8 cellular contexts compared by ENCODE assay signal in genomic region chr2:38274286-38275276, GRCh38.
A peak's percentile ranks its signal among the peaks of the same experiment; 100 is the strongest.
DNase-seq lines count a peak whose midpoint lies in the region; ATAC-seq and TF ChIP-seq lines count a peak whose summit lies in the region.

No MANE protein-coding gene starts in this region.

- in situ Hi-C loops in Caki2 (cut with HindIII; ENCODE audit: low pct_unique_long_range_greater_than_20kb, low sequenced_read_pairs) = loop anchor here (25.0 kb wide), 1 partner anchor 463 kb away; no protein-coding TSS in a partner anchor

- no peaks in the 10 kb centered on the region for H3K36me3 Mint-ChIP-seq in activated CD4-positive, alpha-beta T cell treated with anti-CD3 and anti-CD28 coated beads, Interleukin-2, amount 10 ng/mL, durations not matched to agents 24 days and 14 days (ENCODE audit: low read depth)

- H3K9me3 ChIP-seq in prostate gland = no peaks in the 10 kb centered on the region

- no peak overlapping the region for H3K27ac Mint-ChIP-seq in activated CD4-positive, alpha-beta T cell treated with anti-CD3 and anti-CD28 coated beads, Interleukin-2, amount 10 ng/mL, durations not matched to agents 24 days and 14 days

- no peak overlapping the region for H3K27ac ChIP-seq in prostate gland

- no peaks in the 10 kb centered on the region for H3K27me3 ChIP-seq in prostate gland (replicated peaks; ENCODE audit: insufficient read depth)

- no peak for TF ChIP-seq POLR2A in prostate gland (IDR thresholded peaks at IDR 0.05)

- WGBS in prostate gland = 48% methylated on average over 7 of the region's 7 CpGs

- H3K4me3 Mint-ChIP-seq in activated CD4-positive, alpha-beta T cell treated with anti-CD3 and anti-CD28 coated beads, Interleukin-2, amount 10 ng/mL, durations not matched to agents 24 days and 14 days = no peak overlapping the region

- ATAC-seq in GM18873 (IDR thresholded peaks at IDR 0.05; ENCODE audit: low FRiP score, unreplicated experiment) = no peak

- intact Hi-C loops in activated CD4-positive, alpha-beta T cell treated with anti-CD3 and anti-CD28 coated beads, Interleukin-2, amount 10 ng/mL, durations not matched to agents 24 days and 14 days (cut with micrococcal nuclease) = loop anchor here (1.0 to 2.0 kb wide), 3 partner anchors 160 to 384 kb away; no protein-coding TSS in a partner anchor
- intact Hi-C loops in prostate gland (cut with DNase I) = loop anchor here (2.0 to 10.0 kb wide), 3 partner anchors 198 to 880 kb away; partner anchors contain the start of gene CYP1B1

- H3K4me1 Mint-ChIP-seq in activated CD4-positive, alpha-beta T cell treated with anti-CD3 and anti-CD28 coated beads, Interleukin-2, amount 10 ng/mL, durations not matched to agents 24 days and 14 days = peaks cover 8% of the 10 kb centered on the region

- no peaks in the 10 kb centered on the region for H3K4me1 ChIP-seq in prostate gland (replicated peaks)

- no peaks in the 10 kb centered on the region for H3K9me3 Mint-ChIP-seq in activated CD4-positive, alpha-beta T cell treated with anti-CD3 and anti-CD28 coated beads, Interleukin-2, amount 10 ng/mL, durations not matched to agents 24 days and 14 days

- DNase-seq in Caki2 (ENCODE audit: low read depth) (peak; percentile 68), HCEC 1CT (peak; percentile 79), NCI-H345 (lab: John Stamatoyannopoulos, UW) (peak; percentile 56), glomerular endothelial cell (ENCODE audit: extremely low read depth, low read depth, low spot score) (peak; percentile 50), prostate gland (ENCODE audit: low spot score) (peak; percentile 68), GM19238 (ENCODE audit: insufficient read length, low spot score) (no peak)
- DNase-seq in activated CD4-positive, alpha-beta T cell treated with anti-CD3 and anti-CD28 coated beads, Interleukin-2, amount 10 ng/mL, durations not matched to agents 24 days and 14 days = peak; percentile 79

- TF ChIP-seq CTCF in prostate gland (IDR thresholded peaks at IDR 0.05) = peak; percentile 48 to 90 (median 78)

- no peaks in the 10 kb centered on the region for H3K36me3 ChIP-seq in prostate gland

- H3K27me3 Mint-ChIP-seq in activated CD4-positive, alpha-beta T cell treated with anti-CD3 and anti-CD28 coated beads, Interleukin-2, amount 10 ng/mL, durations not matched to agents 24 days and 14 days = peaks cover 5% of the 10 kb centered on the region

- no peak overlapping the region for H3K4me3 ChIP-seq in prostate gland
